1 cellular context compared by ENCODE assay signal in the genomic region with DNA sequence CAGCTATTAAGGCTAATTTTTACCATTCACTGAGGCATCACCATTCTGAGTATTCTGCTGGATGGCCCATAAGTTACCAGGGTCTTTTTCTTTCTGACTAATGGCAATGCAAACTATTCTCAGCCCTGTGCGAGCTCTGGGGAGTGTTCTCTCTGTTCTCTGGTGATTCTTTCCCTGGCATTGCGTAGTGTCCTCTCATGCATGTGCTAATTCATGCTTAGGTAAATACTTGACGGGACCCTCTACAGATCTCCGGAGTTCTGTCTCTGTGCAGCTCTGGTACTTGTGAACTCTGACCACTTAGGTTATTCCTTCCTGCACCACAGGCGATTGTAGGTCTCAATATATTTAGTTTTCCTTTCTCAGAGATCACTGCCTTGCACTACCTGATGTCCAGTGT.
TF ChIP-seq lines count a peak whose summit lies in the region.

No MANE protein-coding gene starts in this region.

TF ChIP-seq in GM12878, 131 proteins besides CTCF, POLR2A, EP300 and RAD21:
- no peak for TF ChIP-seq MYB (IDR thresholded peaks at IDR 0.05; ENCODE audit: borderline replicate concordance, low read depth, low read length)
- TF ChIP-seq, protein P1, sequence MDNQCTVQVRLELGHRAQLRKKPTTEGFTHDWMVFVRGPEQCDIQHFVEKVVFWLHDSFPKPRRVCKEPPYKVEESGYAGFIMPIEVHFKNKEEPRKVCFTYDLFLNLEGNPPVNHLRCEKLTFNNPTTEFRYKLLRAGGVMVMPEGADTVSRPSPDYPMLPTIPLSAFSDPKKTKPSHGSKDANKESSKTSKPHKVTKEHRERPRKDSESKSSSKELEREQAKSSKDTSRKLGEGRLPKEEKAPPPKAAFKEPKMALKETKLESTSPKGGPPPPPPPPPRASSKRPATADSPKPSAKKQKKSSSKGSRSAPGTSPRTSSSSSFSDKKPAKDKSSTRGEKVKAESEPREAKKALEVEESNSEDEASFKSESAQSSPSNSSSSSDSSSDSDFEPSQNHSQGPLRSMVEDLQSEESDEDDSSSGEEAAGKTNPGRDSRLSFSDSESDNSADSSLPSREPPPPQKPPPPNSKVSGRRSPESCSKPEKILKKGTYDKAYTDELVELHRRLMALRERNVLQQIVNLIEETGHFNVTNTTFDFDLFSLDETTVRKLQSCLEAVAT (IDR thresholded peaks at IDR 0.05): no peak
- TF ChIP-seq, protein P2, sequence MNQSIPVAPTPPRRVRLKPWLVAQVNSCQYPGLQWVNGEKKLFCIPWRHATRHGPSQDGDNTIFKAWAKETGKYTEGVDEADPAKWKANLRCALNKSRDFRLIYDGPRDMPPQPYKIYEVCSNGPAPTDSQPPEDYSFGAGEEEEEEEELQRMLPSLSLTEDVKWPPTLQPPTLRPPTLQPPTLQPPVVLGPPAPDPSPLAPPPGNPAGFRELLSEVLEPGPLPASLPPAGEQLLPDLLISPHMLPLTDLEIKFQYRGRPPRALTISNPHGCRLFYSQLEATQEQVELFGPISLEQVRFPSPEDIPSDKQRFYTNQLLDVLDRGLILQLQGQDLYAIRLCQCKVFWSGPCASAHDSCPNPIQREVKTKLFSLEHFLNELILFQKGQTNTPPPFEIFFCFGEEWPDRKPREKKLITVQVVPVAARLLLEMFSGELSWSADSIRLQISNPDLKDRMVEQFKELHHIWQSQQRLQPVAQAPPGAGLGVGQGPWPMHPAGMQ (IDR thresholded peaks at IDR 0.05; ENCODE audit: borderline replicate concordance): no peak
- TF ChIP-seq, protein P3, sequence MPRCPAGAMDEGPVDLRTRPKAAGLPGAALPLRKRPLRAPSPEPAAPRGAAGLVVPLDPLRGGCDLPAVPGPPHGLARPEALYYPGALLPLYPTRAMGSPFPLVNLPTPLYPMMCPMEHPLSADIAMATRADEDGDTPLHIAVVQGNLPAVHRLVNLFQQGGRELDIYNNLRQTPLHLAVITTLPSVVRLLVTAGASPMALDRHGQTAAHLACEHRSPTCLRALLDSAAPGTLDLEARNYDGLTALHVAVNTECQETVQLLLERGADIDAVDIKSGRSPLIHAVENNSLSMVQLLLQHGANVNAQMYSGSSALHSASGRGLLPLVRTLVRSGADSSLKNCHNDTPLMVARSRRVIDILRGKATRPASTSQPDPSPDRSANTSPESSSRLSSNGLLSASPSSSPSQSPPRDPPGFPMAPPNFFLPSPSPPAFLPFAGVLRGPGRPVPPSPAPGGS (IDR thresholded peaks at IDR 0.05; ENCODE audit: borderline replicate concordance, insufficient read depth, low read depth, low read length, poor library complexity, severe bottlenecking): peak; percentile 40
